Comparison of ENCODE assay signal across 8 cellular contexts in genomic region chr18:32018331-32019250, GRCh38. TPM values are rescaled to one million over a fixed set of nuclear protein-coding genes. Genes with fewer than 3 reads are reported as not detected.
DNase-seq lines count a peak whose midpoint lies in the region; ATAC-seq and TF ChIP-seq lines count a peak whose summit lies in the region.

TSS of gene RNF125 (plus strand) at chr18:32018825. CDS start at chr18:32018864, 39 bp downstream.

- ATAC-seq in GM19351 (IDR thresholded peaks at IDR 0.05; ENCODE audit: unreplicated experiment) (peak; percentile 87), HG03469 (IDR thresholded peaks at IDR 0.05; ENCODE audit: unreplicated experiment) (peak; percentile 89)
- ATAC-seq in activated CD8-positive, alpha-beta T cell treated with anti-CD3 and anti-CD28 coated beads for 36 hours, result peak; percentile 74

- POLR2A ChIA-PET in activated CD8-positive, alpha-beta T cell treated with anti-CD3 and anti-CD28 coated beads for 36 hours (lab: Charles Lee), result interaction anchor here (0.6 to 3.7 kb wide), 24 partner anchors 10 to 360 kb away, joined by 3 to 54 read pairs (median 5); partner anchors contain the start of genes RNF138 and TRAPPC8

- no peaks in the 10 kb centered on the region for H3K27me3 Mint-ChIP-seq in activated CD8-positive, alpha-beta T cell treated with anti-CD3 and anti-CD28 coated beads for 36 hours

- CTCF ChIA-PET in activated CD8-positive, alpha-beta T cell treated with anti-CD3 and anti-CD28 coated beads for 36 hours (lab: Charles Lee), result interaction anchor here (0.7 to 2.5 kb wide), 18 partner anchors 11 to 111 kb away, joined by 3 to 31 read pairs (median 4); partner anchors contain the start of genes RNF138 and TRAPPC8

- peaks cover 2% of the 10 kb centered on the region for H3K36me3 Mint-ChIP-seq in activated CD8-positive, alpha-beta T cell treated with anti-CD3 and anti-CD28 coated beads for 36 hours (ENCODE audit: low read depth)

- no peak for TF ChIP-seq CTCF in C4-2B (conservative IDR thresholded peaks at IDR 0.05)
- TF ChIP-seq CTCF in activated CD8-positive, alpha-beta T cell treated with anti-CD3 and anti-CD28 coated beads for 36 hours (IDR thresholded peaks at IDR 0.05), result no peak

- H3K27ac ChIP-seq in C4-2B, result peak within 1 kb of the TSS; percentile 66

- peak within 1 kb of the TSS; percentile 94 for H3K27ac Mint-ChIP-seq in activated CD8-positive, alpha-beta T cell treated with anti-CD3 and anti-CD28 coated beads for 36 hours

- no peaks in the 10 kb centered on the region for H3K9me3 Mint-ChIP-seq in activated CD8-positive, alpha-beta T cell treated with anti-CD3 and anti-CD28 coated beads for 36 hours

- peak; percentile 77 for DNase-seq in NCI-H82 treated with DMSO at 0.1 percent for 48 hours (lab: John Stamatoyannopoulos, UW; ENCODE audit: unreplicated experiment)
- DNase-seq in activated CD8-positive, alpha-beta T cell treated with anti-CD3 and anti-CD28 coated beads for 36 hours, result peak; percentile 91
- DNase-seq in effector CD8-positive, alpha-beta T cell (lab: John Stamatoyannopoulos, UW), result peak; percentile 64
- DNase-seq in medulla oblongata (ENCODE audit: extremely low spot score), result peak; percentile 66
- DNase-seq in stimulated activated CD4-positive, alpha-beta T cell treated with anti-CD3 and anti-CD28 coated beads, TNF-alpha, amount 100 ng/mL, for 48 hours (ENCODE audit: low read depth in 3 of 3), result peak; percentile 67 to 80 (median 79)

- H3K4me3 Mint-ChIP-seq in activated CD8-positive, alpha-beta T cell treated with anti-CD3 and anti-CD28 coated beads for 36 hours, result peak within 1 kb of the TSS; percentile 86

- intact Hi-C loops in activated CD8-positive, alpha-beta T cell treated with anti-CD3 and anti-CD28 coated beads for 36 hours (cut with micrococcal nuclease), result loop anchor here (2.0 kb wide), 4 partner anchors 22 to 76 kb away; partner anchors contain the start of gene TRAPPC8

- H3K4me1 Mint-ChIP-seq in activated CD8-positive, alpha-beta T cell treated with anti-CD3 and anti-CD28 coated beads for 36 hours (ENCODE audit: low read depth), result peaks cover 42% of the 10 kb centered on the region

RNA-seq across cellular contexts. Expression of gene RNF125, which starts in this region (rescaled TPM):
- total RNA-seq in activated CD8-positive, alpha-beta T cell treated with anti-CD3 and anti-CD28 coated beads for 36 hours, result 10 to 100 TPM; 15.3 to 19.1 TPM

Comparison
In these comparisons a context has a peak if more than half of its experiments do, and no peak if none do; other contexts are left out.
1. Peak in every context shown above with its lines: DNase-seq, ATAC-seq and H3K27ac ChIP-seq.